ENCODE assay signal across 8 cellular contexts in the genomic region with DNA sequence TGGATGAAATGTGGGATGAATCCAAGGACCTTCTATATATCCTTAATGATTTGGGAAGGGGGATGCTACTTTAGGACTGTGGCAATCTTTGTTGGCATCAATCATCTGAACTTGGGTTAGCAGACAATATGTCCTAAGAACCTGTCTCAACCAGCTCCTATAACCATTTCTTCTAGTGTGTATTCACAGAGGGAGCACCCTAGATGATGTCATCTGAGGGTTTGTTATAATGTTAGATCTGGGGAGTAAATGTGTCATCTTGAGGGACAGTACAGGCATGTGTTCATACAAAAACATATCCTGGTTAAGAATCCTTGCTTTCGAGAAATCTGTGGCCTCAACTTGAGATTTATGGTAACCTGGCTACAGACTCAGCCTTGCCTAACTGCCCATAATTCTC.
"Had no signal": no experiment of that assay in that cellular context is flagged by ENCODE, and none has a peak within 500 bp of the region (broad histone marks: within the 10 kb centered on the region; RNA-seq: fewer than 3 reads in every experiment).

No MANE protein-coding gene starts in this region.

- H3K4me3 ChIP-seq: GM23338 had no signal

- H3K4me3 Mint-ChIP-seq: GM23338, H9, IgD-negative memory B cell had no signal

- H3K4me1 Mint-ChIP-seq: GM23338, H9, IgD-negative memory B cell had no signal

- H3K36me3 Mint-ChIP-seq: IgD-negative memory B cell had no signal

- H3K9me3 Mint-ChIP-seq: GM23338 had no signal

- H3K27me3 Mint-ChIP-seq: IgD-negative memory B cell had no signal

- ATAC-seq: GM23338 had no signal

- FAIRE-seq: H1, H54, HTR-8/SVneo had no signal

- H3K27ac Mint-ChIP-seq: GM23338, H9, IgD-negative memory B cell had no signal

- DNase-seq: H9, HCEC 1CT, KBM-7 had no signal
